ENCODE assay signal across 1 cellular context in the genomic region with DNA sequence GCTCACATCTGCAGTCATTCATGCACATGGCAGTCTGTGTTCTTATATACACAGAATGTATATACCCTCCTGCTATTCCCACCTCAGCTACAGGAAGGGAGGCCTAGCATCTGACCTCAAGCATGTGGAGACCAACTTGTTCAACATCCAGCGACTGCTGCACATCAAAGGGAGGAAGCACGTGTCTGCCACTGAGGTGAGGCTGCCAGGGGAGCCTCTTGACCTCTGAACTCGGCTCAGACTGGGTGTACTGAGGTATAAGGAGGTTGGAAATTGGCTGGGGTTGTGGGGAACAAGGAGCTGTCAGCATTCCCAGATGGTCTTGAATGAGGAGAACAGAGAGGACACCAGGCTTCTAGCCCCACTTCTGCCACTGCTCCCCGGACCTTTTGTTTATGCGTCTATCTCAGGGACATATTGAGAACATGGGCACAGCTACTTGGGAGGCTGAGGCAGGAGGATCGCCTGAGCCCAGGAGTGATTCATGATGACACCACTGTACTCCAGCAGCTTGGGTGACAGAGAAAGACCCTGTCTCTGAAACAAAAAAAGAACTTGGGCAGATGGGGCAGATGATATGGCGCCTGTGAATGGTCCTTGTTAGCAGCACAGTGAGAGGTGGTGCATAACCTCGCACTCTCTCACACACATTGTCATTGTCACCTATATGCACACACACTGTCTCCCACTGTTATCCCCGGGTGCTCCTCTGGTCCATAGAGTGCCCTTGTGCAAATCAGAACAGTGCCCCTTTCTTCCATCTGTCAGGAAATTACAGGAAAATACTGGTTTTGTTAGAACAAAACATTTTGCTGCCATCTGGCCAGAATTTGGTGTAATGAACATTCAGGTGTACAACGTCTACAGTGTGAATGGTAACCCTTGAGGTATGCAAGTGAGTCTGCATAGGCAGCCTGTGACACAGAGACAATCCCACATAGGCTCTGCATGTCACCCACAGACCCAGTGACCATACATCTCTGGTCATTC.
TF ChIP-seq lines count a peak whose summit lies in the region.

No MANE protein-coding gene starts in this region.

TF ChIP-seq in K562, 482 proteins besides CTCF, POLR2A, EP300 and RAD21:
- TF ChIP-seq ZFP30 (CRISPR knock-in tag; IDR thresholded peaks at IDR 0.05; ENCODE audit: borderline replicate concordance) (0 out of 2 replicates have a peak, but pooled peaks have one; percentile 6), GABPB2 (CRISPR knock-in tag; conservative IDR thresholded peaks at IDR 0.05) (no peak), ZNF584 (CRISPR knock-in tag; IDR thresholded peaks at IDR 0.05; ENCODE audit: low read depth) (no peak), NFATC3 (IDR thresholded peaks at IDR 0.05) (no peak), ZNF12 (CRISPR knock-in tag; IDR thresholded peaks at IDR 0.05) (peak; percentile 30; the same call in 1 of the 2 replicates), RBBP5 (IDR thresholded peaks at IDR 0.05; ENCODE audit: borderline replicate concordance, insufficient read depth, low read length, poor library complexity, severe bottlenecking) (peak; percentile 36), ZFPM2 (CRISPR knock-in tag; IDR thresholded peaks at IDR 0.05) (no peak), TEAD1 (CRISPR knock-in tag; IDR thresholded peaks at IDR 0.05) (no peak), TEAD4 (IDR thresholded peaks at IDR 0.05; ENCODE audit: low read length) (no peak), TEAD4 (CRISPR knock-in tag; IDR thresholded peaks at IDR 0.05; ENCODE audit: borderline replicate concordance) (0 out of 2 replicates have a peak, but pooled peaks have one; percentile 13), TAF7 (tag; IDR thresholded peaks at IDR 0.05) (no peak), POLR3G (IDR thresholded peaks at IDR 0.05; ENCODE audit: extremely low read depth, insufficient read length, insufficient replicate concordance) (no peak), SMAD4 (CRISPR knock-in tag; conservative IDR thresholded peaks at IDR 0.05) (no peak), SPI1 (IDR thresholded peaks at IDR 0.05; ENCODE audit: borderline replicate concordance, low read depth, low read length) (no peak)
- TF ChIP-seq, protein P1, sequence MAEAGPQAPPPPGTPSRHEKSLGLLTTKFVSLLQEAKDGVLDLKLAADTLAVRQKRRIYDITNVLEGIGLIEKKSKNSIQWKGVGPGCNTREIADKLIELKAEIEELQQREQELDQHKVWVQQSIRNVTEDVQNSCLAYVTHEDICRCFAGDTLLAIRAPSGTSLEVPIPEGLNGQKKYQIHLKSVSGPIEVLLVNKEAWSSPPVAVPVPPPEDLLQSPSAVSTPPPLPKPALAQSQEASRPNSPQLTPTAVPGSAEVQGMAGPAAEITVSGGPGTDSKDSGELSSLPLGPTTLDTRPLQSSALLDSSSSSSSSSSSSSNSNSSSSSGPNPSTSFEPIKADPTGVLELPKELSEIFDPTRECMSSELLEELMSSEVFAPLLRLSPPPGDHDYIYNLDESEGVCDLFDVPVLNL (CRISPR knock-in tag; IDR thresholded peaks at IDR 0.05; ENCODE audit: low read depth), result no peak
- TF ChIP-seq, protein P2, sequence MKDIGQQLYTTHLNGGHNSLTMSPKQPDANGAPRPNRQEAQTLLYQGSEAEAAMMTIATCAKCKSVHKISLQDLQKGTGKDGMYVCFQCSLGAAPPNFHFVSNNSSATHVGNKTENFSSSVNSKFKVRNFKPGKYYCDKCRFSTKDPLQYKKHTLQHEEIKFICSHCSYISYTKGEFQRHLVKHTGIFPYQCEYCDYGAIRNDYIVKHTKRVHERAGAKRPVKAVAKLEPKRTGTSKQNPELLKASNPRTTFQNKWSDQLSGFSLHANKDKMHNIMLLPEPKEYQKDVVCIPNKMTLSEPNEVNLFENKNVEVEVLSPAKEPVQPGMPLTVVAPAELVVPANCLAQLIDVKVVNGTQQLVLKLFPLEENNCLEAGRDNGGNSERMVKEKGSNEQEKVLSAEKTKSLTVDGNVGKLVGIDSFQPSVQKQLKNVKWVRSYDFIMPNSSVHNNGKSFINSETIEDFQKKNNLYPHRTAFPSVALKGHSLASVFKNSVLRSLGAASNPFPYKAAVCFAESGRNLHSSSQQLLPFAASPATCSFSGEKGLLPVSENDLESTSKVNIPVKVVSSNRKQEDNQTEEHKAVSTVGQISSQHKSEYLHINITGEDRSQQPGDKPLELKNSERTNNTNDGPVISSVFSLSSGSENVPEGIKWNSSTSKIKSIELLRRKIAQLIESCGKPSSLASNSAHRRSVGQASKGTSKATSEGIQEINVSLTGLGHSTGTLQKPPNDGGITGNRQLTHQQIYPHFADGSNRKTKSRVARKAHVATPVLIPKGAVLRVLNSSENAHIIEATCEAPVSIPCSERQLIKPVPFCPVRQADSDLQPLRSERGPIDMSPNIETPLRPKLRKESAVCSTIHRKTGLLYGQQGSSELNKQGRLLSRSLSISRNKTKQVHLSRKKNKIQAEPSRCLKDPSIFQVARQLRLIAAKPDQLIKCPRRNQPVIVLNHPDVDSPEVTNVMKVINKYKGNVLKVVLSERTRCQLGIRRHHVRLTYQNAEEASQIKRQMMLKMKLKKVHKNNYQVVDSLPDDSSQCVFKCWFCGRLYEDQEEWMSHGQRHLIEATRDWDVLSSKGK (CRISPR knock-in tag; IDR thresholded peaks at IDR 0.05), result no peak
- TF ChIP-seq, protein P3, sequence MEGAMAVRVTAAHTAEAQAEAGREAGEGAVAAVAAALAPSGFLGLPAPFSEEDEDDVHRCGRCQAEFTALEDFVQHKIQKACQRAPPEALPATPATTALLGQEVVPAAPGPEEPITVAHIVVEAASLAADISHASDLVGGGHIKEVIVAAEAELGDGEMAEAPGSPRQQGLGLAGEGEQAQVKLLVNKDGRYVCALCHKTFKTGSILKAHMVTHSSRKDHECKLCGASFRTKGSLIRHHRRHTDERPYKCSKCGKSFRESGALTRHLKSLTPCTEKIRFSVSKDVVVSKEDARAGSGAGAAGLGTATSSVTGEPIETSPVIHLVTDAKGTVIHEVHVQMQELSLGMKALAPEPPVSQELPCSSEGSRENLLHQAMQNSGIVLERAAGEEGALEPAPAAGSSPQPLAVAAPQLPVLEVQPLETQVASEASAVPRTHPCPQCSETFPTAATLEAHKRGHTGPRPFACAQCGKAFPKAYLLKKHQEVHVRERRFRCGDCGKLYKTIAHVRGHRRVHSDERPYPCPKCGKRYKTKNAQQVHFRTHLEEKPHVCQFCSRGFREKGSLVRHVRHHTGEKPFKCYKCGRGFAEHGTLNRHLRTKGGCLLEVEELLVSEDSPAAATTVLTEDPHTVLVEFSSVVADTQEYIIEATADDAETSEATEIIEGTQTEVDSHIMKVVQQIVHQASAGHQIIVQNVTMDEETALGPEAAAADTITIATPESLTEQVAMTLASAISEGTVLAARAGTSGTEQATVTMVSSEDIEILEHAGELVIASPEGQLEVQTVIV (CRISPR knock-in tag; IDR thresholded peaks at IDR 0.05; ENCODE audit: borderline replicate concordance), result no peak
